In the genomic region with DNA sequence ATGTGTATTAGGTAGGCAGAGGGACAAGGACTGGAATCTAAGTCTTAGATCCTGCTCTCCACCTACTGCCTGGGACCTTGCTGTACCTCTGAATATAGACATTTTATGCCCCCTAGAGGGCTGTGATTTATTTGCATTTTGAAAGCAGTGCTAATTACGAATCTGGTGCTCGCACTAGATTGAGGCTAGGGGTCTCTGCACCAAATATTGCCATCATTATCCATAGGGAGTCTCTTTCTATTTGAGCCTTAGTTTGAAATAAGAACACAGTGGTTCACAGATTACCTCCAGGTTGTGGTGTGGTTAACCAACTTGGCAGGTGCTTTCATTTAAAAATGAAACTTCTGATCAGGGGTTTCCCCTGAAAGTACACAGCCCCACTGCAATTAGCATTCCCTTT, we compare ENCODE assay signal across 8 cellular contexts. TPM values are rescaled to one million over a fixed set of nuclear protein-coding genes. Genes with fewer than 3 reads are reported as not detected.
DNase-seq lines count a peak whose midpoint lies in the region; ATAC-seq and TF ChIP-seq lines count a peak whose summit lies in the region.

No MANE protein-coding gene starts in this region.

- in situ Hi-C loops in astrocyte of the spinal cord (cut with HindIII; ENCODE audit: low sequenced_read_pairs) = no loop called here

- TF ChIP-seq CTCF in astrocyte of the spinal cord (IDR thresholded peaks at IDR 0.05; ENCODE audit: low read depth, low read length) = no peak

- H3K36me3 Mint-ChIP-seq in activated naive CD4-positive, alpha-beta T cell treated with anti-CD3 and anti-CD28 coated beads, Interleukin-2, amount 10 ng/mL, durations not matched to agents 7 days and 5 days = no peaks in the 10 kb centered on the region

- H3K9me3 Mint-ChIP-seq in activated naive CD4-positive, alpha-beta T cell treated with anti-CD3 and anti-CD28 coated beads, Interleukin-2, amount 10 ng/mL, durations not matched to agents 7 days and 5 days = no peaks in the 10 kb centered on the region

- TF ChIP-seq RAD21 in Ishikawa (IDR thresholded peaks at IDR 0.05; ENCODE audit: low read depth) = peak; percentile 42

- H3K27me3 Mint-ChIP-seq in activated naive CD4-positive, alpha-beta T cell treated with anti-CD3 and anti-CD28 coated beads, Interleukin-2, amount 10 ng/mL, durations not matched to agents 7 days and 5 days = peaks cover 71% of the 10 kb centered on the region

- H3K4me3 Mint-ChIP-seq in activated naive CD4-positive, alpha-beta T cell treated with anti-CD3 and anti-CD28 coated beads, Interleukin-2, amount 10 ng/mL, durations not matched to agents 7 days and 5 days = no peak overlapping the region

- H3K4me1 Mint-ChIP-seq in activated naive CD4-positive, alpha-beta T cell treated with anti-CD3 and anti-CD28 coated beads, Interleukin-2, amount 10 ng/mL, durations not matched to agents 7 days and 5 days = peaks cover 8% of the 10 kb centered on the region

- no peak for TF ChIP-seq EP300 in Ishikawa (IDR thresholded peaks at IDR 0.05; ENCODE audit: borderline replicate concordance)

- DNase-seq in activated naive CD4-positive, alpha-beta T cell treated with anti-CD3 and anti-CD28 coated beads, Interleukin-2, amount 10 ng/mL, durations not matched to agents 7 days and 5 days = peak; percentile 34
- no peak for DNase-seq in activated naive CD4-positive, alpha-beta T cell treated with Interleukin-2 at 50 U/mL for 16 hours
- DNase-seq in astrocyte of the spinal cord (ENCODE audit: low read depth, low spot score) (peak; percentile 26), myocyte (ENCODE audit: low read depth) (peak; percentile 36), retina (no peak), NCI-H1048 (lab: John Stamatoyannopoulos, UW) (no peak)

- CTCF ChIA-PET in activated naive CD4-positive, alpha-beta T cell treated with anti-CD3 and anti-CD28 coated beads, Interleukin-2, amount 10 ng/mL, durations not matched to agents 7 days and 5 days (lab: Charles Lee) = no interaction called here

- no peak overlapping the region for H3K4me3 ChIP-seq in astrocyte of the spinal cord (ENCODE audit: low read depth, low read length)

- peak; percentile 80 for ATAC-seq in GM21737 (IDR thresholded peaks at IDR 0.05; ENCODE audit: unreplicated experiment)

- H3K27ac Mint-ChIP-seq in activated naive CD4-positive, alpha-beta T cell treated with anti-CD3 and anti-CD28 coated beads, Interleukin-2, amount 10 ng/mL, durations not matched to agents 7 days and 5 days = no peak overlapping the region

TF ChIP-seq in Ishikawa, 13 proteins besides CTCF, POLR2A, EP300 and RAD21:
- TF ChIP-seq MAX (IDR thresholded peaks at IDR 0.05) = no peak
- no peak for TF ChIP-seq CREB1 (IDR thresholded peaks at IDR 0.05; ENCODE audit: low read depth)
- no peak for TF ChIP-seq FOXM1 (IDR thresholded peaks at IDR 0.05; ENCODE audit: borderline replicate concordance, low read depth)
- no peak for TF ChIP-seq TCF12 (IDR thresholded peaks at IDR 0.05; ENCODE audit: low read depth)
- no peak for TF ChIP-seq TAF1 (IDR thresholded peaks at IDR 0.05; ENCODE audit: low read depth)

RNA-seq across cellular contexts. Expression of gene CNNM1, which starts 41.8 kb away (rescaled TPM):
- total RNA-seq in myocyte = not detected in 2 replicates
- polyA plus RNA-seq in myocyte (2012) = 0.09 TPM

RNA-seq across cellular contexts. Expression of gene GOT1, which starts 59.4 kb away (rescaled TPM):
- 25.2 and 53.3 TPM in 2 replicates for total RNA-seq in myocyte
- polyA plus RNA-seq in myocyte (2012) = 49.3 TPM

Comparison
In these comparisons a context has a peak if more than half of its experiments do, and no peak if none do; other contexts are left out.
1. DNase-seq: peak in activated naive CD4-positive, alpha-beta T cell treated with anti-CD3 and anti-CD28 coated beads, Interleukin-2, amount 10 ng/mL, durations not matched to agents 7 days and 5 days (single experiment), astrocyte of the spinal cord (single experiment) and myocyte (single experiment); none in activated naive CD4-positive, alpha-beta T cell treated with Interleukin-2 at 50 U/mL for 16 hours (single experiment), retina (single experiment) and NCI-H1048 (single experiment).